Comparison of ENCODE assay signal across 13 cellular contexts in the genomic region with DNA sequence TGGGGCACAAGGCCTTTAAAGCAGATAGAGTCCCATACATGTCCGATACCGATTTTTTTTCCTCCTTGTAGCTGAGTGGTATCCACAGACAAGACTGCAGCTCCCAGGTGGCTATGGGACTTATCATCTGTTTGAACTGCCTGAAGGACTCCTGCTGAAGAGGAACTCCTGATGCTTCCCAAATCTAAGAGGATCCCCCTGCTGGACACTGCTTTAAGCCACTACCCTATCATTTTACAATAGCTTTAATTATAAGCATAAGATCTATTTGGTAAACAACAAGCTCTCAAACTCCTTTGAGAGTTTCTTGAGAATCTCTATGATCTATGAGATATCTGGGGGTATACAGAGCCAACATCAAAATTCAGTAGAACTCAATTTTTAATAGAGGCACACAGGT. TPM values are rescaled to one million over a fixed set of nuclear protein-coding genes. Genes with fewer than 3 reads are reported as not detected.
DNase-seq lines count a peak whose midpoint lies in the region; ATAC-seq and TF ChIP-seq lines count a peak whose summit lies in the region.
"Had no signal": no experiment of that assay in that cellular context is flagged by ENCODE, and none has a peak within 500 bp of the region (broad histone marks: within the 10 kb centered on the region; RNA-seq: fewer than 3 reads in every experiment).

No MANE protein-coding gene starts in this region.

- no peak overlapping the region for H3K27ac Mint-ChIP-seq in CD8-positive, alpha-beta T cell
- H3K27ac Mint-ChIP-seq: activated naive CD8-positive, alpha-beta T cell treated with anti-CD3 and anti-CD28 coated beads, Interleukin-2, amount 50 U/mL, for 24 hours; memory B cell; stimulated activated memory B cell treated with anti-CD40 and anti-IgM and Interleukin-4, amounts not matched to agents 10 μg/mL and 1 μg/mL and 100 μg/mL, for 72 hours had no signal

- DNase-seq in AG08395 (ENCODE audit: low spot score) (peak; percentile 39), WERI-Rb-1 (no peak), hepatic stellate cell (ENCODE audit: low spot score) (peak; percentile 26), ureter (ENCODE audit: low spot score) (no peak), HPDE6-E6E7 (ENCODE audit: extremely low spot score) (no peak)
- DNase-seq in CD8-positive, alpha-beta T cell: no peak
- DNase-seq: activated naive CD8-positive, alpha-beta T cell treated with anti-CD3 and anti-CD28 coated beads, Interleukin-2, amount 50 U/mL, for 24 hours; NCI-H226; pancreas had no signal

- no peak overlapping the region for H3K27ac ChIP-seq in WERI-Rb-1
- no peak overlapping the region for H3K27ac ChIP-seq in CD8-positive, alpha-beta T cell (ENCODE audit: low read depth, low read length)
- H3K27ac ChIP-seq: pancreas had no signal

- no peaks in the 10 kb centered on the region for H3K4me1 ChIP-seq in CD8-positive, alpha-beta T cell (ENCODE audit: insufficient read depth, low read length)
- H3K4me1 ChIP-seq: pancreas had no signal

- CTCF ChIA-PET in CD8-positive, alpha-beta T cell (lab: Charles Lee): interaction anchor here (0.8 kb wide), 1 partner anchor 15 kb away, joined by 3 read pairs; no protein-coding TSS in a partner anchor

- H3K27me3 Mint-ChIP-seq in CD8-positive, alpha-beta T cell (ENCODE audit: low read depth): no peaks in the 10 kb centered on the region
- H3K27me3 Mint-ChIP-seq: activated naive CD8-positive, alpha-beta T cell treated with anti-CD3 and anti-CD28 coated beads, Interleukin-2, amount 50 U/mL, for 24 hours; memory B cell; stimulated activated memory B cell treated with anti-CD40 and anti-IgM and Interleukin-4, amounts not matched to agents 10 μg/mL and 1 μg/mL and 100 μg/mL, for 72 hours had no signal

- intact Hi-C loops in CD8-positive, alpha-beta T cell (cut with DNase I, micrococcal nuclease): no loop called here

- H3K36me3 Mint-ChIP-seq in CD8-positive, alpha-beta T cell: peaks cover 66% of the 10 kb centered on the region

- H3K36me3 ChIP-seq in WERI-Rb-1: peaks cover 32% of the 10 kb centered on the region
- H3K36me3 ChIP-seq in CD8-positive, alpha-beta T cell (ENCODE audit: insufficient read depth, low read length): peaks cover 24% of the 10 kb centered on the region

- no peaks in the 10 kb centered on the region for H3K4me1 Mint-ChIP-seq in CD8-positive, alpha-beta T cell (ENCODE audit: low read depth)
- H3K4me1 Mint-ChIP-seq: activated naive CD8-positive, alpha-beta T cell treated with anti-CD3 and anti-CD28 coated beads, Interleukin-2, amount 50 U/mL, for 24 hours; stimulated activated memory B cell treated with anti-CD40 and anti-IgM and Interleukin-4, amounts not matched to agents 10 μg/mL and 1 μg/mL and 100 μg/mL, for 72 hours had no signal

- POLR2A ChIA-PET in CD8-positive, alpha-beta T cell (lab: Charles Lee): no interaction called here

- no peaks in the 10 kb centered on the region for H3K9me3 Mint-ChIP-seq in CD8-positive, alpha-beta T cell
- H3K9me3 Mint-ChIP-seq: activated naive CD8-positive, alpha-beta T cell treated with anti-CD3 and anti-CD28 coated beads, Interleukin-2, amount 50 U/mL, for 24 hours; memory B cell; stimulated activated memory B cell treated with anti-CD40 and anti-IgM and Interleukin-4, amounts not matched to agents 10 μg/mL and 1 μg/mL and 100 μg/mL, for 72 hours had no signal

- H3K9me3 ChIP-seq in WERI-Rb-1 (ENCODE audit: severe bottlenecking): no peaks in the 10 kb centered on the region
- H3K9me3 ChIP-seq in CD8-positive, alpha-beta T cell (ENCODE audit: low read length): no peaks in the 10 kb centered on the region
- H3K9me3 ChIP-seq: pancreas had no signal

- no peak overlapping the region for H3K4me3 Mint-ChIP-seq in CD8-positive, alpha-beta T cell
- H3K4me3 Mint-ChIP-seq: activated naive CD8-positive, alpha-beta T cell treated with anti-CD3 and anti-CD28 coated beads, Interleukin-2, amount 50 U/mL, for 24 hours; memory B cell; stimulated activated memory B cell treated with anti-CD40 and anti-IgM and Interleukin-4, amounts not matched to agents 10 μg/mL and 1 μg/mL and 100 μg/mL, for 72 hours had no signal

- no peak overlapping the region for H3K4me3 ChIP-seq in WERI-Rb-1 (ENCODE audit: low read depth, low read length)
- no peak overlapping the region for H3K4me3 ChIP-seq in CD8-positive, alpha-beta T cell (ENCODE audit: low read depth, low read length)
- H3K4me3 ChIP-seq: pancreas had no signal

- no peak for ATAC-seq in CD8-positive, alpha-beta T cell
- no peak for ATAC-seq in HG02571 (IDR thresholded peaks at IDR 0.05; ENCODE audit: unreplicated experiment)
- ATAC-seq: activated naive CD8-positive, alpha-beta T cell treated with anti-CD3 and anti-CD28 coated beads, Interleukin-2, amount 50 U/mL, for 24 hours; pancreas; stimulated activated memory B cell treated with anti-CD40 and anti-IgM and Interleukin-4, amounts not matched to agents 10 μg/mL and 1 μg/mL and 100 μg/mL, for 72 hours had no signal

- no peaks in the 10 kb centered on the region for H3K27me3 ChIP-seq in WERI-Rb-1 (ENCODE audit: insufficient read depth, low read depth, severe bottlenecking)
- no peaks in the 10 kb centered on the region for H3K27me3 ChIP-seq in CD8-positive, alpha-beta T cell (ENCODE audit: insufficient read depth, low read length)
- H3K27me3 ChIP-seq: pancreas had no signal

- peak; percentile 14 for TF ChIP-seq CTCF in GM12873 (IDR thresholded peaks at IDR 0.05; ENCODE audit: insufficient read depth, low read depth, low read length, missing control alignments)
- TF ChIP-seq CTCF in WERI-Rb-1 (IDR thresholded peaks at IDR 0.05; ENCODE audit: low read depth, low read length): 0 out of 2 replicates have a peak, but pooled peaks have one; percentile 20
- no peak for TF ChIP-seq CTCF in CD8-positive, alpha-beta T cell (IDR thresholded peaks at IDR 0.05)

RNA-seq across cellular contexts. Expression of a gene that starts 11.7 kb away (rescaled TPM):
- total RNA-seq in ureter: 15.5 TPM
- 1 to 10 TPM; 6.1 to 6.6 TPM for total RNA-seq in CD8-positive, alpha-beta T cell

Comparison
In these comparisons a context has a peak if more than half of its experiments do, and no peak if none do; other contexts are left out.
1. DNase-seq: peak in AG08395 (single experiment) and hepatic stellate cell (single experiment); none in WERI-Rb-1 (single experiment), ureter (single experiment), CD8-positive, alpha-beta T cell (0 of 7) and HPDE6-E6E7 (single experiment).